In the genomic region with DNA sequence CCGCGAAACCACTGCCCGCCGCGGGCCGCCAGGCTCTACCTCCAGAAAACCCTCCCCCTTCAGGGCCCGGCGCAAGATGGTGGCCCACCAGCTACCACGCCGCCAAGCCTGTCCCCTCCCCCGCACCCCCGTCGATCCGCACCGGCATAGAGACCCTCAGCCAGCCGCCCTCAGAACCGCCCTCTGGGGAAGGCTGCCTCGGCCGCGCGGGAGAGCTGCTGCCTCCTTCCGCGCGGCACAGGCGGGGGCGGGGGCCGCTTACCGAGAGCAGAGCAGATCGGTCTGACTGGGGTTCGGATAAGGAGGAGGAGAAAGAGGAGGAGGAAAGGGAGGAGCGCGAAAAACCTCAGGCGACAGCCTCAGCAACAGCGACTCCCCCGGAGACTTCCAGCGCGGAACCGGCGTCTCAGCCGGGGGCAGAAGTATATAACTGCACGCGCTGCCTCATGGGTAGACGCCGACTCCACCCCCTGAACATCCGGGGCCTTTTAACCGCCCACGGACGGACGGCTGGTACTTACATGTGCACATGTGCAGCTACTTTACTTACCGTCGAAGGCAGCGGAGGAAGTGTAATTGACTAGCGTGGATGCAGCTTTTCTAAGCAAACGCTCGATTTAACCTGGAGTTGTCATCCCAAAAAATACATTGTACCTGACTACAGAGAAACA, we compare ENCODE assay signal across 8 cellular contexts. TPM values are rescaled to one million over a fixed set of nuclear protein-coding genes. Genes with fewer than 3 reads are reported as not detected.
A peak's percentile ranks its signal among the peaks of the same experiment; 100 is the strongest.
DNase-seq lines count a peak whose midpoint lies in the region; ATAC-seq and TF ChIP-seq lines count a peak whose summit lies in the region.

A gene with protein sequence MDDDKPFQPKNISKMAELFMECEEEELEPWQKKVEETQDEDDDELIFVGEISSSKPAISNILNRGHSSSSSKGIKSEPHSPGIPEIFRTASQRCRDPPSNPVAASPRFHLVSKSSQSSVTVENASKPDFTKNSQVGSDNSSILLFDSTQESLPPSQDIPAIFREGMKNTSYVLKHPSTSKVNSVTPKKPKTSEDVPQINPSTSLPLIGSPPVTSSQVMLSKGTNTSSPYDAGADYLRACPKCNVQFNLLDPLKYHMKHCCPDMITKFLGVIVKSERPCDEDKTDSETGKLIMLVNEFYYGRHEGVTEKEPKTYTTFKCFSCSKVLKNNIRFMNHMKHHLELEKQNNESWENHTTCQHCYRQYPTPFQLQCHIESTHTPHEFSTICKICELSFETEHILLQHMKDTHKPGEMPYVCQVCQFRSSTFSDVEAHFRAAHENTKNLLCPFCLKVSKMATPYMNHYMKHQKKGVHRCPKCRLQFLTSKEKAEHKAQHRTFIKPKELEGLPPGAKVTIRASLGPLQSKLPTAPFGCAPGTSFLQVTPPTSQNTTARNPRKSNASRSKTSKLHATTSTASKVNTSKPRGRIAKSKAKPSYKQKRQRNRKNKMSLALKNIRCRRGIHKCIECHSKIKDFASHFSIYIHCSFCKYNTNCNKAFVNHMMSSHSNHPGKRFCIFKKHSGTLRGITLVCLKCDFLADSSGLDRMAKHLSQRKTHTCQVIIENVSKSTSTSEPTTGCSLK (minus strand): TSS at position 400 of the 671 bp plus-strand sequence. CDS start 8,450 bp downstream, outside the sequence.

- H3K56ac ChIP-seq in IMR-90 (ENCODE audit: extremely low read depth, insufficient read depth, low read length), result peak within 1 kb of the TSS; percentile 82; the same call in 1 of the 2 replicates

- TF ChIP-seq CTCF in IMR-90 (conservative IDR thresholded peaks at IDR 0.05; ENCODE audit: low read depth, low read length) (peak; percentile 42), OCI-LY3 (IDR thresholded peaks at IDR 0.05; ENCODE audit: low read depth, low read length) (peak; percentile 20)

- H2AFZ ChIP-seq in IMR-90 (replicated peaks; ENCODE audit: low read length, poor library complexity), result peak within 1 kb of the TSS; percentile 90
- peak within 1 kb of the TSS; percentile 81 for H2AFZ ChIP-seq in OCI-LY3 (ENCODE audit: low read depth, low read length)

- peak within 1 kb of the TSS; percentile 64 for H2BK5ac ChIP-seq in IMR-90 (ENCODE audit: low read depth, low read length, poor library complexity, severe bottlenecking)

- H2AK9ac ChIP-seq in IMR-90 (replicated peaks; ENCODE audit: low read depth, low read length, poor library complexity), result peak within 1 kb of the TSS; percentile 92

- H3K4me1 ChIP-seq in IMR-90 (ENCODE audit: control insufficient read depth, insufficient read depth, low read length) (no peaks in the 10 kb centered on the region), OCI-LY3 (ENCODE audit: low read length) (peaks cover 20% of the 10 kb centered on the region), mucosa of rectum (ENCODE audit: control insufficient read depth in 2 of 2, insufficient read depth in 2 of 2, low read length in 2 of 2) (peaks cover 0 to 2% of the 10 kb centered on the region in 2 donors)

- H3K79me1 ChIP-seq in IMR-90 (ENCODE audit: low read depth in 1 of 2, low read length in 2 of 2), result no peaks in the 10 kb centered on the region; a peak in 1 of 4 replicates

- peak within 1 kb of the TSS; percentile 89 for H3K4me2 ChIP-seq in IMR-90 (ENCODE audit: low read depth, low read length)
- peak within 1 kb of the TSS; percentile 81 for H3K4me2 ChIP-seq in OCI-LY3 (ENCODE audit: low read length)

- no TSS peak for BruUV-seq in IMR-90 (replicated peaks; lab: Mats Ljungman, UMichigan)

- no peaks in the 10 kb centered on the region for H3K36me3 ChIP-seq in IMR-90 (ENCODE audit: control insufficient read depth, insufficient read depth, low read length)
- no peaks in the 10 kb centered on the region for H3K36me3 ChIP-seq in OCI-LY3 (replicated peaks; ENCODE audit: low read depth, low read length)
- H3K36me3 ChIP-seq in mucosa of rectum (ENCODE audit: control insufficient read depth in 2 of 2, insufficient read depth in 2 of 2, low read length in 2 of 2), result no peaks in the 10 kb centered on the region

- H3K4me3 ChIP-seq in IMR-90 (ENCODE audit: insufficient read depth, low read depth, low read length), result peak within 1 kb of the TSS; percentile 91
- peak within 1 kb of the TSS; percentile 85 for H3K4me3 ChIP-seq in OCI-LY3 (ENCODE audit: low read length)
- peak within 1 kb of the TSS; percentile 63 to 80 for H3K4me3 ChIP-seq in mucosa of rectum (ENCODE audit: low read length in 2 of 2)

- H2AK5ac ChIP-seq in IMR-90 (ENCODE audit: low read depth, low read length), result 0 out of 2 replicates have a peak within 1 kb of the TSS, but pooled peaks have one; percentile 9

- peak within 1 kb of the TSS in 1 of 2 experiments; percentile 88; a peak in 2 of 4 replicates for H4K8ac ChIP-seq in IMR-90 (ENCODE audit: low read depth in 2 of 2, low read length in 2 of 2)

- H2BK20ac ChIP-seq in IMR-90 (ENCODE audit: low read depth, low read length), result no peak within 1 kb of the TSS

- H3K4ac ChIP-seq in IMR-90 (ENCODE audit: low read depth, low read length), result peak within 1 kb of the TSS; percentile 69

- H3K27ac ChIP-seq in IMR-90 (ENCODE audit: insufficient read depth, low read length) (peak within 1 kb of the TSS; percentile 80), OCI-LY3 (ENCODE audit: low read length) (peak within 1 kb of the TSS; percentile 89), mucosa of rectum (ENCODE audit: low read depth in 2 of 2, low read length in 2 of 2) (peak within 1 kb of the TSS; percentile 74 to 83)

- intact Hi-C loops in IMR-90 (cut with micrococcal nuclease), result loop anchor here (2.0 to 10.0 kb wide), 2 partner anchors 70 to 126 kb away; a partner anchor contains a TSS

- dilution Hi-C loops in IMR-90 (cut with HindIII; ENCODE audit: low sequenced_read_pairs, unreplicated experiment), result no loop called here

- H4K5ac ChIP-seq in IMR-90 (ENCODE audit: low read depth, low read length), result peak within 1 kb of the TSS; percentile 61; the same call in 1 of the 2 replicates

- no peak; the same call in 1 of the 2 replicates for TF ChIP-seq RAD21 in IMR-90 (IDR thresholded peaks at IDR 0.05; ENCODE audit: low read length)

- ATAC-seq in GM21529 (IDR thresholded peaks at IDR 0.05; ENCODE audit: unreplicated experiment) (peak; percentile 92), IMR-90 (ENCODE audit: low read depth) (peak; percentile 97)

- CTCF ChIA-PET in IMR-90 (lab: Yijun Ruan, JAX), result interaction anchor here (1.0 kb wide), 1 partner anchor 22 kb away, joined by 3 read pairs; no protein-coding TSS in a partner anchor

- H3K18ac ChIP-seq in IMR-90 (ENCODE audit: low read depth, low read length), result no peak within 1 kb of the TSS

- peak within 1 kb of the TSS; percentile 84; the same call in 1 of the 2 replicates for H3K14ac ChIP-seq in IMR-90 (replicated peaks; ENCODE audit: low read depth, low read length)

- TF ChIP-seq POLR2A in IMR-90 (IDR thresholded peaks at IDR 0.05; ENCODE audit: low read depth, low read length), result peak; percentile 97
- TF ChIP-seq POLR2A in erythroblast (IDR thresholded peaks at IDR 0.05; ENCODE audit: low read length), result peak; percentile 81

- POLR2A ChIA-PET in IMR-90 (lab: Charles Lee; ENCODE audit: unreplicated experiment), result no interaction called here

- H3K9me3 ChIP-seq in IMR-90 (ENCODE audit: control insufficient read depth, insufficient read depth, low read length) (no peaks in the 10 kb centered on the region), OCI-LY3 (ENCODE audit: insufficient read depth, low read length) (no peaks in the 10 kb centered on the region), mucosa of rectum (ENCODE audit: control insufficient read depth in 2 of 2, low read length in 2 of 2) (no peaks in the 10 kb centered on the region)

- peak within 1 kb of the TSS; percentile 88 for H3K9ac ChIP-seq in IMR-90 (ENCODE audit: low read depth, low read length)
- peak within 1 kb of the TSS; percentile 86 for H3K9ac ChIP-seq in OCI-LY3 (ENCODE audit: low read length)
- H3K9ac ChIP-seq in mucosa of rectum (ENCODE audit: low read depth in 1 of 2, low read length in 2 of 2), result peak within 1 kb of the TSS; percentile 61 to 65

- H3K27me3 ChIP-seq in IMR-90 (ENCODE audit: control insufficient read depth, insufficient read depth, low read length) (no peaks in the 10 kb centered on the region; the same call in 1 of the 2 replicates), OCI-LY3 (ENCODE audit: low read depth, low read length) (no peaks in the 10 kb centered on the region), mucosa of rectum (ENCODE audit: control insufficient read depth in 2 of 2, insufficient read depth in 2 of 2, low read length in 2 of 2) (no peaks in the 10 kb centered on the region)

- WGBS in IMR-90 (ENCODE audit: extremely low coverage in 2 of 2, insufficient read length in 1 of 2), 2 experiments, result 40% methylated on average over 1 of the region's 55 CpGs; no CpG with 5 or more reads in 1 of the 2 experiments

- no peak within 1 kb of the TSS for H2BK15ac ChIP-seq in IMR-90 (ENCODE audit: low read depth, low read length)

- H2BK120ac ChIP-seq in IMR-90 (ENCODE audit: low read depth, low read length), result no peak within 1 kb of the TSS

- H3K9me1 ChIP-seq in IMR-90 (ENCODE audit: insufficient read depth, low read length), result no peaks in the 10 kb centered on the region

- in situ Hi-C loops in IMR-90 (cut with MboI; ENCODE audit: low sequenced_read_pairs), result loop anchor here (25.0 kb wide), 1 partner anchor 644 kb away; a partner anchor contains a TSS

- no peak within 1 kb of the TSS for H4K91ac ChIP-seq in IMR-90 (ENCODE audit: insufficient read depth, low read depth, low read length)

- peaks cover 45% of the 10 kb centered on the region for H3K79me2 ChIP-seq in OCI-LY3 (ENCODE audit: low read length)

- H4K20me1 ChIP-seq in IMR-90 (ENCODE audit: insufficient read depth, low read length), result no peaks in the 10 kb centered on the region
- H4K20me1 ChIP-seq in OCI-LY3 (ENCODE audit: insufficient read depth, low read length), result no peaks in the 10 kb centered on the region

- peak within 1 kb of the TSS; percentile 71; the same call in 1 of the 2 replicates for H3K23ac ChIP-seq in IMR-90 (ENCODE audit: low read depth, low read length)

- DNase-seq in DMS53 (lab: John Stamatoyannopoulos, UW), result peak; percentile 98
- peak; percentile 91 for DNase-seq in IMR-90
- peak; percentile 92 for DNase-seq in activated T-cell treated with anti-CD3 and anti-CD28 coated beads for 4 hours
- peak; percentile 93 for DNase-seq in erythroblast (lab: John Stamatoyannopoulos, UW)
- peak; percentile 82 to 86 for DNase-seq in stimulated activated CD8-positive, alpha-beta memory T cell treated with anti-CD3 and anti-CD28 coated beads, Interleukin-4, amount 100 ng/mL, for 4 hours (ENCODE audit: low read depth in 2 of 2, low spot score in 1 of 2)

TF ChIP-seq in IMR-90, 13 proteins besides CTCF, POLR2A, EP300 and RAD21 (continues in another document):
- TF ChIP-seq MAZ (IDR thresholded peaks at IDR 0.05; ENCODE audit: borderline replicate concordance, low read depth, low read length) (peak; percentile 55; the same call in 1 of the 2 replicates), MXI1 (IDR thresholded peaks at IDR 0.05; ENCODE audit: borderline replicate concordance, low read depth, low read length) (peak; percentile 20; the same call in 1 of the 2 replicates), BHLHE40 (IDR thresholded peaks at IDR 0.05; ENCODE audit: low read depth, low read length) (no peak), SMC3 (IDR thresholded peaks at IDR 0.05; ENCODE audit: low read depth, low read length) (no peak)

RNA-seq across cellular contexts. Expression of the gene that starts here (rescaled TPM):
- total RNA-seq in IMR-90 (2012; rRNA removed), result 4.5 and 6.1 TPM in 2 replicates
- polyA plus RNA-seq in IMR-90 (2012; rRNA removed), result 2.3 and 3.1 TPM in 2 replicates
- 0.40 and 0.51 TPM in 2 replicates for polyA plus RNA-seq in IMR-90 (2012; cell fraction: cytosol; rRNA removed)
- 1.5 and 7.3 TPM in 2 replicates for polyA plus RNA-seq in IMR-90 (2012; cell fraction: nucleus; rRNA removed; ENCODE audit: low replicate concordance)

Comparison
In these comparisons a context has a peak if more than half of its experiments do, and no peak if none do; other contexts are left out.
1. Peak in every context shown above with its lines: DNase-seq, ATAC-seq, H3K4me3 ChIP-seq and H3K27ac ChIP-seq.